ENCODE assay signal across 8 cellular contexts in genomic region chr2:190407246-190407661, GRCh38. TPM values are rescaled to one million over a fixed set of nuclear protein-coding genes. Genes with fewer than 3 reads are reported as not detected.
DNase-seq lines count a peak whose midpoint lies in the region; ATAC-seq, FAIRE-seq and TF ChIP-seq lines count a peak whose summit lies in the region.

No MANE protein-coding gene starts in this region.

- no peak for ATAC-seq in GM12878
- no peak for ATAC-seq in HG03196 (IDR thresholded peaks at IDR 0.05; ENCODE audit: unreplicated experiment)

- SMC1A ChIA-PET in GM12878 (lab: Charles Lee; ENCODE audit: uncharacterized antibody, unreplicated experiment) = interaction anchor here (0.5 to 1.7 kb wide), 13 partner anchors 8 to 318 kb away, joined by 3 to 6 read pairs (median 3); no protein-coding TSS in a partner anchor

- peak overlapping the region; percentile 82 for H3K4me2 ChIP-seq in GM12878 (ENCODE audit: control insufficient read depth, insufficient read depth)

- peak overlapping the region; percentile 80 for H2AFZ ChIP-seq in GM12878 (ENCODE audit: control insufficient read depth, low read depth, low read length)

- H4K20me1 ChIP-seq in GM12878 (ENCODE audit: control insufficient read depth, insufficient read depth) = no peaks in the 10 kb centered on the region

- H3K4me3 ChIP-seq in GM12878 = peak overlapping the region; percentile 77; the same call in 1 of the 2 replicates
- peak overlapping the region; percentile 65 for H3K4me3 ChIP-seq in mononuclear cell (ENCODE audit: low read length)

- no peak for FAIRE-seq in GM12878 (lab: Jason Lieb, UNC)

- no peak for TF ChIP-seq RAD21 in GM12878 (IDR thresholded peaks at IDR 0.05; ENCODE audit: insufficient read depth, low read depth, low read length)

- H3K36me3 ChIP-seq in GM12878 (ENCODE audit: control insufficient read depth in 2 of 2, insufficient read depth in 2 of 2, low read length in 1 of 2) = no peaks in the 10 kb centered on the region

- TF ChIP-seq CTCF in GM12878 (IDR thresholded peaks at IDR 0.05 in 2 of 3, conservative IDR thresholded peaks at IDR 0.05 in 1 of 3; ENCODE audit: control insufficient read depth in 2 of 3, extremely low read depth in 1 of 3, insufficient read depth in 1 of 3, low read depth in 3 of 3, low read length in 3 of 3) = no peak

- no peak for TF ChIP-seq EP300 in GM12878 (IDR thresholded peaks at IDR 0.05; ENCODE audit: borderline replicate concordance in 1 of 2, control insufficient read depth in 1 of 2, low read depth in 2 of 2, low read length in 2 of 2)

- BruUV-seq in GM12878 (replicated peaks; lab: Mats Ljungman, UMichigan) = no TSS peak

- TF ChIP-seq POLR2A in GM12878 (IDR thresholded peaks at IDR 0.05; ENCODE audit: low read depth, low read length) = no peak

- POLR2A ChIA-PET in GM12878 (lab: Charles Lee) = interaction anchor here (1.0 kb wide), 1 partner anchor 127 kb away, joined by 6 read pairs; the partner anchor contains the start of gene NEMP2

- intact Hi-C loops in GM12878 (cut with micrococcal nuclease; ENCODE audit: unreplicated experiment) = loop anchor here (5.0 kb wide), 1 partner anchor 125 kb away; the partner anchor contains the start of gene NEMP2

- RAD21 ChIA-PET in GM12878 (lab: Charles Lee; ENCODE audit: unreplicated experiment) = interaction anchor here (0.5 to 1.1 kb wide), 2 partner anchors 9 to 138 kb away, joined by 3 read pairs; no protein-coding TSS in a partner anchor

- in situ Hi-C loops in GM12878 (cut with MboI) = no loop called here

- DNase-seq in ELR (ENCODE audit: low read depth) (peak; percentile 3), KG1 (lab: John Stamatoyannopoulos, UW) (peak; percentile 15), GM12878 (ENCODE audit: low read depth, low spot score) (no peak), SW 1271 (lab: John Stamatoyannopoulos, UW) (no peak), HPDE6-E6E7 (ENCODE audit: extremely low spot score) (no peak), H4 (ENCODE audit: low spot score) (no peak)

- H3K79me2 ChIP-seq in GM12878 (ENCODE audit: control insufficient read depth, insufficient read depth, low read length) = peaks cover 21% of the 10 kb centered on the region

- H3K9me3 ChIP-seq in GM12878 (replicated peaks; ENCODE audit: control insufficient read depth, insufficient read depth, low read length) = no peaks in the 10 kb centered on the region
- no peaks in the 10 kb centered on the region for H3K9me3 ChIP-seq in mononuclear cell (ENCODE audit: low read depth, low read length)

- H3K4me1 ChIP-seq in GM12878 (ENCODE audit: control insufficient read depth, insufficient read depth, low read length) (no peaks in the 10 kb centered on the region; the same call in 1 of the 2 replicates), mononuclear cell (ENCODE audit: insufficient read depth, low read length) (peaks cover 38% of the 10 kb centered on the region)

- 48% methylated on average over 11 of the region's 11 CpGs for WGBS in GM12878 (ENCODE audit: insufficient coverage, insufficient replicate concordance, low lambda C conversion rate, missing lambda C conversion rate)

- H3K27ac ChIP-seq in GM12878 (ENCODE audit: control insufficient read depth, insufficient read depth) = 0 out of 2 replicates have a peak overlapping the region, but pooled peaks have one; percentile 83

- H3K9ac ChIP-seq in GM12878 (ENCODE audit: control insufficient read depth, insufficient read depth, low read length) = peak overlapping the region; percentile 96

- CTCF ChIA-PET in GM12878 (lab: Yijun Ruan, JAX) = interaction anchor here (1.0 to 1.5 kb wide), 4 partner anchors 8 to 24 kb away, joined by 3 to 7 read pairs (median 4); no protein-coding TSS in a partner anchor

- H3K27me3 ChIP-seq in GM12878 (replicated peaks in 1 of 2; ENCODE audit: control insufficient read depth in 2 of 2, insufficient read depth in 2 of 2, low read length in 1 of 2) (no peaks in the 10 kb centered on the region), mononuclear cell (ENCODE audit: insufficient read depth, low read length) (peaks cover 5% of the 10 kb centered on the region)

TF ChIP-seq in GM12878, 131 proteins besides CTCF, POLR2A, EP300 and RAD21:
- TF ChIP-seq SREBF2 (IDR thresholded peaks at IDR 0.05; ENCODE audit: low read length) = no peak
- TF ChIP-seq RUNX3 (IDR thresholded peaks at IDR 0.05; ENCODE audit: low read length) = 0 out of 2 replicates have a peak, but pooled peaks have one; percentile 2
- no peak for TF ChIP-seq ZSCAN29 (IDR thresholded peaks at IDR 0.05)
- no peak for TF ChIP-seq SMAD5 (IDR thresholded peaks at IDR 0.05; ENCODE audit: low read depth)
- TF ChIP-seq ZNF207 (IDR thresholded peaks at IDR 0.05; ENCODE audit: borderline replicate concordance) = no peak
- TF ChIP-seq BRCA1 (IDR thresholded peaks at IDR 0.05; ENCODE audit: low read depth, low read length) = no peak
- peak; percentile 19; the same call in 1 of the 2 replicates for TF ChIP-seq PKNOX1 (IDR thresholded peaks at IDR 0.05)
- no peak for TF ChIP-seq NFXL1 (IDR thresholded peaks at IDR 0.05; ENCODE audit: borderline replicate concordance)
- TF ChIP-seq POLR2AphosphoS5 (IDR thresholded peaks at IDR 0.05; ENCODE audit: low read length) = no peak
- no peak for TF ChIP-seq PML (IDR thresholded peaks at IDR 0.05; ENCODE audit: low read length)
- peak; percentile 83; the same call in 1 of the 2 replicates for TF ChIP-seq MLLT1 (IDR thresholded peaks at IDR 0.05)

RNA-seq across cellular contexts. Expression of gene MFSD6, which starts 0.9 kb away (rescaled TPM):
- 50.7 and 65.8 TPM in 2 replicates for total RNA-seq in GM12878 (2013; cell fraction: nucleolus; rRNA removed)
- total RNA-seq in GM12878 (2014; rRNA removed) (38.3 and 38.6 TPM in 2 replicates), GM12878 (2014; rRNA removed; fragmentation: Illumina TruSeq; extraction: Trizol) (20.6 and 21.5 TPM in 2 replicates), GM12878 (2021) (42.6 and 44.1 TPM in 2 replicates), mononuclear cell (77.1 TPM)
- 12.2 TPM for polyA plus RNA-seq in GM12878 (2011; ENCODE audit: low read depth)
- polyA plus RNA-seq in GM12878 (2011; rRNA removed) (20.9 and 25.8 TPM in 2 replicates), GM12878 (2014; fragmentation: Illumina TruSeq; extraction: Trizol) (32.2 and 32.5 TPM in 2 replicates), GM12878 (2014; fragmentation: Nextera tagmentation; extraction: Ambion mirVana) (10 to 100 TPM in 1 of 2 experiments, 1 to 10 TPM in 1; 6.7 to 10.3 TPM), GM12878 (2014; rRNA removed) (26.9 and 29.5 TPM in 2 replicates), GM12878 (2016; fragmentation: Nextera tagmentation; extraction: Ambion mirVana) (10 to 100 TPM; 19.5 to 34.4 TPM)
- polyA plus RNA-seq in GM12878 (2011; cell fraction: cytosol; rRNA removed) = 19.6 and 22.2 TPM in 2 replicates
- polyA plus RNA-seq in GM12878 (2011; cell fraction: nucleus; rRNA removed) = 12.9 and 13.6 TPM in 2 replicates
- 19.4 and 20.9 TPM in 2 replicates for polyA plus RNA-seq in GM12878 (2012)
- 37.5 and 45.6 TPM in 2 replicates for polyA minus RNA-seq in GM12878 (2011; rRNA and poly(A)+ RNA removed)
- 12.7 and 12.8 TPM in 2 replicates for polyA minus RNA-seq in GM12878 (2011; cell fraction: cytosol; rRNA and poly(A)+ RNA removed)
- 23.7 and 42.4 TPM in 2 replicates for polyA minus RNA-seq in GM12878 (2011; cell fraction: nucleus; rRNA and poly(A)+ RNA removed)
- 4.7 and 6.6 TPM in 2 replicates for total RNA-seq in H4 (2014; rRNA removed; shearing (Covaris generic))

Comparison
In these comparisons a context has a peak if more than half of its experiments do, and no peak if none do; other contexts are left out.
1. DNase-seq: peak in ELR (single experiment) and KG1 (single experiment); none in GM12878 (single experiment), SW 1271 (0 of 2), HPDE6-E6E7 (single experiment) and H4 (single experiment).